32 cellular contexts compared by ENCODE assay signal in the genomic region with DNA sequence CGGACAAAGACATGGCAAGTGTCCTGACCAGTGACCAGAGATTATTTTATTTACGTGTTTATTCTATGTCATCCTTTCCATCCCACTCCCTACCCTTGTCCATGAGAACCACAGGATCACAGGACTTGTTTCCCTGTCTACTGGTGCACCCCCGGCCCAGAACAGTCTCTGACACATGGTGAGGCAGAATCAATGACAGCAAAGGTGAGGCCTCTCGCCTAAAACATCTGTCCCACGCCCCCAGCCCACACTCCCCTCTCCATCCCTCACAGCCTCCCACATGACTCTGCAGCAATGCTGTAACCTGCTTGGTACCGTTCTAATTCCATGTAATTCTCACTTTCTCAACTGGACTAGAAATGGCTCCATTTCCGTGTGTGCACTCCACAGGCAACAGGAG.
A peak's percentile ranks its signal among the peaks of the same experiment; 100 is the strongest.
DNase-seq lines count a peak whose midpoint lies in the region; ATAC-seq lines count a peak whose summit lies in the region.
"Had no signal": no experiment of that assay in that cellular context is flagged by ENCODE, and none has a peak within 500 bp of the region (broad histone marks: within the 10 kb centered on the region; RNA-seq: fewer than 3 reads in every experiment).

No MANE protein-coding gene starts in this region.

- no peak overlapping the region for H2AK5ac ChIP-seq in neuronal stem cell (ENCODE audit: low read depth, low read length)

- no peak overlapping the region for H2BK120ac ChIP-seq in neuronal stem cell (ENCODE audit: low read depth, low read length)

- no peak overlapping the region for H3K4me2 ChIP-seq in neuronal stem cell (ENCODE audit: insufficient read depth, low read length, poor library complexity, severe bottlenecking)
- H3K4me2 ChIP-seq: A549; BLaER1; BLaER1 treated with 17β-estradiol and CSF1 and Interleukin-3, amounts not matched to agents 10 nM and 100 nM had no signal

- H3K79me1 ChIP-seq in neuronal stem cell (ENCODE audit: low read depth, low read length): no peaks in the 10 kb centered on the region

- no peak overlapping the region for H3K4me3 ChIP-seq in SJSA1
- H3K4me3 ChIP-seq in neuronal stem cell (ENCODE audit: low read length in 2 of 2): no peak overlapping the region
- H3K4me3 ChIP-seq: A549; BLaER1; BLaER1 treated with 17β-estradiol and CSF1 and Interleukin-3, amounts not matched to agents 10 nM and 100 nM had no signal

- H3K4me1 ChIP-seq in SJSA1 (replicated peaks) (no peaks in the 10 kb centered on the region), neuronal stem cell (ENCODE audit: control insufficient read depth in 2 of 2, insufficient read depth in 1 of 2, low read depth in 1 of 2, low read length in 2 of 2) (peaks cover 0 to 9% of the 10 kb centered on the region in 2 donors)
- H3K4me1 ChIP-seq: A549, BLaER1, Caco-2 had no signal

- no peak overlapping the region for H2BK15ac ChIP-seq in neuronal stem cell (ENCODE audit: low read length)

- peaks cover 88% of the 10 kb centered on the region for H3K27me3 ChIP-seq in SJSA1 (replicated peaks)
- peaks cover 0 to 19% (median 0%) of the 10 kb centered on the region in 3 experiments for H3K27me3 ChIP-seq in neuronal stem cell (ENCODE audit: control insufficient read depth in 3 of 3, insufficient read depth in 3 of 3, low read depth in 1 of 3, low read length in 3 of 3)
- H3K27me3 ChIP-seq: BE2C; BLaER1; BLaER1 treated with 17β-estradiol and CSF1 and Interleukin-3, amounts not matched to agents 10 nM and 100 nM had no signal

- no peak for ATAC-seq in HG02973 (IDR thresholded peaks at IDR 0.05; ENCODE audit: unreplicated experiment)
- ATAC-seq in HG02610 (IDR thresholded peaks at IDR 0.05; ENCODE audit: unreplicated experiment): no peak
- ATAC-seq: A549; CD8-positive, alpha-beta T cell had no signal

- H3K23ac ChIP-seq in neuronal stem cell (ENCODE audit: low read depth, low read length, poor library complexity): no peak overlapping the region

- H3K14ac ChIP-seq in neuronal stem cell (ENCODE audit: low read length): peak overlapping the region; percentile 41

- intact Hi-C loops in posterior vena cava (cut with DNase I): no loop called here

- H3K9me3 ChIP-seq in SJSA1 (replicated peaks) (peaks cover 44% of the 10 kb centered on the region), neuronal stem cell (replicated peaks in 1 of 2; ENCODE audit: control insufficient read depth in 2 of 2, insufficient read depth in 1 of 2, low read depth in 1 of 2, low read length in 2 of 2) (peaks cover 0 to 3% of the 10 kb centered on the region in 2 donors)
- H3K9me3 ChIP-seq: A549; BE2C; BLaER1; BLaER1 treated with 17β-estradiol and CSF1 and Interleukin-3, amounts not matched to agents 10 nM and 100 nM had no signal

- no peak overlapping the region for H2BK12ac ChIP-seq in neuronal stem cell (ENCODE audit: low read length)

- H3K9ac ChIP-seq in neuronal stem cell (ENCODE audit: low read depth, low read length, poor library complexity): no peak overlapping the region
- H3K9ac ChIP-seq: BLaER1; BLaER1 treated with 17β-estradiol and CSF1 and Interleukin-3, amounts not matched to agents 10 nM and 100 nM had no signal

- no peak overlapping the region for H3K4ac ChIP-seq in neuronal stem cell (ENCODE audit: low read length)

- no CpG with 5 or more reads among the region's 7 CpGs for WGBS in neuronal stem cell (ENCODE audit: extremely low coverage in 2 of 2, insufficient read length in 2 of 2, insufficient replicate concordance in 1 of 2), 2 donors

- no peak overlapping the region for H4K8ac ChIP-seq in neuronal stem cell (ENCODE audit: low read depth, low read length)

- H2BK5ac ChIP-seq in neuronal stem cell (ENCODE audit: low read length): no peak overlapping the region

- no peak overlapping the region for H3K27ac ChIP-seq in SJSA1
- no peak overlapping the region for H3K27ac ChIP-seq in neuronal stem cell (replicated peaks; ENCODE audit: low read length)
- H3K27ac ChIP-seq in temporal lobe (ENCODE audit: low read depth, low read length): peak overlapping the region; percentile 25
- H3K27ac ChIP-seq: 22Rv1; A549; BLaER1; BLaER1 treated with 17β-estradiol and CSF1 and Interleukin-3, amounts not matched to agents 10 nM and 100 nM; C4-2B had no signal

- DNase-seq in SJSA1 (ENCODE audit: low read depth in 1 of 2, low spot score in 2 of 2) (peak; percentile 56 to 89), neuronal stem cell (ENCODE audit: low spot score) (no peak), posterior vena cava (ENCODE audit: low spot score) (peak; percentile 63), DMS153 (lab: John Stamatoyannopoulos, UW) (no peak)
- no peak for DNase-seq in stimulated activated CD4-positive, alpha-beta T cell treated with anti-CD3 and anti-CD28 coated beads, Interleukin-2, amount 100 ng/mL, for 24 hours
- DNase-seq: 8988T; ACHN; AML-193; BE2C; C1 segment of cervical spinal cord; Caco-2; Calu3; CD4-positive, alpha-beta memory T cell; CD4-positive, alpha-beta T cell; CD4-positive, CD25-positive, alpha-beta regulatory T cell; CD8-positive, alpha-beta memory T cell; CD8-positive, alpha-beta T cell; COR-L47; DMS 273 treated with DMSO at 0.1 percent for 48 hours; DMS53; DMS79; DMS79 treated with DMSO at 0.1 percent for 48 hours; DND-41; EL had no signal

- no peak overlapping the region for H2AFZ ChIP-seq in neuronal stem cell (ENCODE audit: low read length)

- no peaks in the 10 kb centered on the region for H3K36me3 ChIP-seq in SJSA1
- no peaks in the 10 kb centered on the region for H3K36me3 ChIP-seq in neuronal stem cell (replicated peaks in 1 of 2; ENCODE audit: control insufficient read depth in 2 of 2, insufficient read depth in 2 of 2, low read length in 2 of 2)
- H3K36me3 ChIP-seq: BLaER1; BLaER1 treated with 17β-estradiol and CSF1 and Interleukin-3, amounts not matched to agents 10 nM and 100 nM had no signal

- H3K18ac ChIP-seq in neuronal stem cell (ENCODE audit: low read length): no peak overlapping the region

- no peak overlapping the region for H4K91ac ChIP-seq in neuronal stem cell (ENCODE audit: low read depth, low read length, poor library complexity)

Comparison
In these comparisons a context has a peak if more than half of its experiments do, and no peak if none do; other contexts are left out.
1. DNase-seq: peak in SJSA1 (2 of 2) and posterior vena cava (single experiment); none in neuronal stem cell (single experiment), DMS153 (single experiment) and stimulated activated CD4-positive, alpha-beta T cell treated with anti-CD3 and anti-CD28 coated beads, Interleukin-2, amount 100 ng/mL, for 24 hours (0 of 2).